Comparison of ENCODE assay signal across 15 cellular contexts in genomic region chr6:169424821-169425240, GRCh38.
A peak's percentile ranks its signal among the peaks of the same experiment; 100 is the strongest.
DNase-seq lines count a peak whose midpoint lies in the region; ATAC-seq and TF ChIP-seq lines count a peak whose summit lies in the region.
"Had no signal": no experiment of that assay in that cellular context is flagged by ENCODE, and none has a peak within 500 bp of the region (broad histone marks: within the 10 kb centered on the region; RNA-seq: fewer than 3 reads in every experiment).

No MANE protein-coding gene starts in this region.

- H3K79me2 ChIP-seq in trophoblast cell (ENCODE audit: control insufficient read depth, insufficient read depth, low read length, poor library complexity): no peaks in the 10 kb centered on the region

- DNase-seq in DMS114 treated with DMSO at 0.1 percent for 48 hours (lab: John Stamatoyannopoulos, UW; ENCODE audit: unreplicated experiment) (peak; percentile 43), NB4 (ENCODE audit: low read depth) (peak; percentile 54), epithelial cell of proximal tubule (ENCODE audit: low read depth) (no peak), trophoblast cell (peak; percentile 61 to 79), NCI-H526 (lab: John Stamatoyannopoulos, UW) (no peak), omental fat pad (ENCODE audit: low spot score) (no peak)
- DNase-seq in activated CD4-positive, alpha-beta T cell treated with anti-CD3 and anti-CD28 coated beads, Interleukin-2, amount 50 U/mL, for 48 hours: no peak
- DNase-seq: activated CD4-positive, alpha-beta T cell treated with anti-CD3 and anti-CD28 coated beads, Interleukin-2, amount 50 U/mL, for 4 hours; activated gamma-delta T cell; erythroblast; NCI-H1092 treated with DMSO at 0.1 percent for 48 hours; NCI-H446; stimulated activated naive CD4-positive, alpha-beta T cell; T1000 had no signal

- H3K27ac ChIP-seq in trophoblast cell (ENCODE audit: low read depth, low read length): no peak overlapping the region

- WGBS in trophoblast cell (ENCODE audit: extremely low coverage, insufficient coverage, insufficient read length): no CpG with 5 or more reads among the region's 24 CpGs

- H3K79me1 ChIP-seq in trophoblast cell (ENCODE audit: low read length): no peaks in the 10 kb centered on the region

- no peak overlapping the region for H2BK5ac ChIP-seq in trophoblast cell (ENCODE audit: low read depth, low read length, poor library complexity)

- no peaks in the 10 kb centered on the region for H3K36me3 ChIP-seq in trophoblast cell (ENCODE audit: control insufficient read depth in 1 of 2, insufficient read depth in 2 of 2, low read length in 2 of 2)

- H3K9me3 ChIP-seq in trophoblast cell (ENCODE audit: insufficient read depth, low read depth, low read length): peaks cover 10% of the 10 kb centered on the region

- peak overlapping the region; percentile 64 for H3K4me3 ChIP-seq in NB4 (ENCODE audit: low read depth, low read length)
- H3K4me3 ChIP-seq in epithelial cell of proximal tubule (ENCODE audit: low read depth, low read length): peak overlapping the region; percentile 43
- H3K4me3 ChIP-seq in trophoblast cell (ENCODE audit: low read depth, low read length): no peak overlapping the region

- no peaks in the 10 kb centered on the region for H3K27me3 ChIP-seq in trophoblast cell (ENCODE audit: insufficient read depth, low read length)

- H4K91ac ChIP-seq in trophoblast cell (ENCODE audit: low read depth, low read length): no peak overlapping the region

- no peak overlapping the region for H3K9ac ChIP-seq in trophoblast cell (ENCODE audit: low read length)

- no peak for TF ChIP-seq CTCF in NB4 (IDR thresholded peaks at IDR 0.05; ENCODE audit: low read depth, low read length)
- TF ChIP-seq CTCF in epithelial cell of proximal tubule (conservative IDR thresholded peaks at IDR 0.05; ENCODE audit: low read depth, low read length): no peak
- TF ChIP-seq CTCF in omental fat pad (IDR thresholded peaks at IDR 0.05): no peak

- no peak overlapping the region for H2AK5ac ChIP-seq in trophoblast cell (ENCODE audit: low read length)

- no peak overlapping the region for H2BK120ac ChIP-seq in trophoblast cell (ENCODE audit: insufficient read depth, low read length, poor library complexity)

- H3K4ac ChIP-seq in trophoblast cell (ENCODE audit: low read depth, low read length): no peak overlapping the region

- H3K14ac ChIP-seq in trophoblast cell (ENCODE audit: low read length): no peak overlapping the region

- no peak overlapping the region for H3K23ac ChIP-seq in trophoblast cell (ENCODE audit: low read length)

- no peak for TF ChIP-seq POLR2A in NB4 (IDR thresholded peaks at IDR 0.05; ENCODE audit: extremely low read depth, insufficient read length)

- H4K8ac ChIP-seq in trophoblast cell (ENCODE audit: low read depth, low read length): no peak overlapping the region

- H3K4me2 ChIP-seq in trophoblast cell (ENCODE audit: low read length): no peak overlapping the region

- no peak for ATAC-seq in HG03039 (IDR thresholded peaks at IDR 0.05; ENCODE audit: unreplicated experiment)
- no peak for ATAC-seq in omental fat pad (ENCODE audit: low FRiP score)

- no peak overlapping the region for H4K12ac ChIP-seq in trophoblast cell (ENCODE audit: low read depth, low read length)

- H2BK12ac ChIP-seq in trophoblast cell (ENCODE audit: low read length): no peak overlapping the region

- no peak overlapping the region for H2AFZ ChIP-seq in trophoblast cell (ENCODE audit: insufficient read depth, low read length, poor library complexity)

- peaks cover 0 to 9% of the 10 kb centered on the region in 2 experiments for H3K4me1 ChIP-seq in trophoblast cell (ENCODE audit: control insufficient read depth in 1 of 2, insufficient read depth in 2 of 2, low read length in 2 of 2)

- H3K18ac ChIP-seq in trophoblast cell (ENCODE audit: low read length): no peak overlapping the region

Comparison
In these comparisons a context has a peak if more than half of its experiments do, and no peak if none do; other contexts are left out.
1. DNase-seq: peak in DMS114 treated with DMSO at 0.1 percent for 48 hours (single experiment), NB4 (single experiment) and trophoblast cell (2 of 2); none in epithelial cell of proximal tubule (single experiment), NCI-H526 (0 of 2), omental fat pad (single experiment) and activated CD4-positive, alpha-beta T cell treated with anti-CD3 and anti-CD28 coated beads, Interleukin-2, amount 50 U/mL, for 48 hours (0 of 2).